In genomic region chr3:186540444-186541226, GRCh38 we compare ENCODE assay signal across 8 cellular contexts. TPM values are rescaled to one million over a fixed set of nuclear protein-coding genes. Genes with fewer than 3 reads are reported as not detected.
DNase-seq lines count a peak whose midpoint lies in the region; ATAC-seq and TF ChIP-seq lines count a peak whose summit lies in the region.

No MANE protein-coding gene starts in this region.

- H3K27me3 Mint-ChIP-seq in chondrocyte (ENCODE audit: low read depth): no peaks in the 10 kb centered on the region

- ATAC-seq in GM18511 (IDR thresholded peaks at IDR 0.05; ENCODE audit: unreplicated experiment): peak; percentile 71
- peak; percentile 78 for ATAC-seq in HG03354 (IDR thresholded peaks at IDR 0.05; ENCODE audit: poor library complexity, severe bottlenecking, unreplicated experiment)
- peak; percentile 91 for ATAC-seq in left lobe of liver

- H3K36me3 Mint-ChIP-seq in chondrocyte (ENCODE audit: low read depth): peaks cover 2% of the 10 kb centered on the region

- no peaks in the 10 kb centered on the region for H3K9me3 Mint-ChIP-seq in chondrocyte (ENCODE audit: low read depth)

- H3K27ac Mint-ChIP-seq in chondrocyte (ENCODE audit: unreplicated experiment): no peak overlapping the region

- H3K4me3 Mint-ChIP-seq in chondrocyte (ENCODE audit: unreplicated experiment): no peak overlapping the region

- peak; percentile 99 for TF ChIP-seq CTCF in chondrocyte (IDR thresholded peaks at IDR 0.05)

- H3K4me1 Mint-ChIP-seq in chondrocyte (ENCODE audit: low read depth): peaks cover 18% of the 10 kb centered on the region

- DNase-seq in A172 (ENCODE audit: low spot score) (peak; percentile 80), NCI-H460 (ENCODE audit: extremely low read depth, low read depth) (peak; percentile 70), chondrocyte (ENCODE audit: low spot score) (no peak), left lobe of liver (ENCODE audit: low spot score) (peak; percentile 71)
- DNase-seq in activated CD4-positive, alpha-beta T cell treated with anti-CD3 and anti-CD28 coated beads for 24 hours (ENCODE audit: low read depth in 2 of 2): peak; percentile 72 to 74
- DNase-seq in stimulated activated CD4-positive, alpha-beta T cell treated with anti-CD3 and anti-CD28 coated beads, Interleukin-4, amount 100 ng/mL, for 4 hours: peak; percentile 69 to 83

RNA-seq across cellular contexts. Expression of gene CRYGS, which starts 3.5 kb away (rescaled TPM):
- 0.24 and 0.31 TPM in 2 replicates for total RNA-seq in A172 (2014; rRNA removed; shearing (Covaris generic))
- total RNA-seq in NCI-H460 (2014; rRNA removed; shearing (Covaris generic)): 0.46 and 2.3 TPM in 2 replicates
- polyA plus RNA-seq in NCI-H460 (2014; cell fraction: nucleus; rRNA removed): 7.4 and 11.6 TPM in 2 replicates
- total RNA-seq in chondrocyte: 1.7 to 3.1 TPM (median 2.8 TPM) in 3 replicates
- total RNA-seq in left lobe of liver: 2.6 TPM

RNA-seq across cellular contexts. Expression of gene TBCCD1, which starts 26.5 kb away (rescaled TPM):
- total RNA-seq in A172 (2014; rRNA removed; shearing (Covaris generic)): 10.2 and 19.6 TPM in 2 replicates
- 13.3 and 13.6 TPM in 2 replicates for total RNA-seq in NCI-H460 (2014; rRNA removed; shearing (Covaris generic))
- 11.2 and 13.9 TPM in 2 replicates for polyA plus RNA-seq in NCI-H460 (2014; cell fraction: nucleus; rRNA removed)
- total RNA-seq in chondrocyte (12.8 to 19.6 TPM (median 13.8 TPM) in 3 replicates), left lobe of liver (6.4 TPM)

RNA-seq across cellular contexts. Expression of gene DNAJB11, which starts 29.9 kb away (rescaled TPM):
- 175 and 202 TPM in 2 replicates for total RNA-seq in A172 (2014; rRNA removed; shearing (Covaris generic))
- 60.4 and 66.3 TPM in 2 replicates for total RNA-seq in NCI-H460 (2014; rRNA removed; shearing (Covaris generic))
- 70.8 and 99.6 TPM in 2 replicates for polyA plus RNA-seq in NCI-H460 (2014; cell fraction: nucleus; rRNA removed)
- total RNA-seq in chondrocyte: 63.6 to 91.1 TPM (median 67.6 TPM) in 3 replicates
- total RNA-seq in left lobe of liver: 35.3 TPM
